32 cellular contexts compared by ENCODE assay signal in the genomic region with DNA sequence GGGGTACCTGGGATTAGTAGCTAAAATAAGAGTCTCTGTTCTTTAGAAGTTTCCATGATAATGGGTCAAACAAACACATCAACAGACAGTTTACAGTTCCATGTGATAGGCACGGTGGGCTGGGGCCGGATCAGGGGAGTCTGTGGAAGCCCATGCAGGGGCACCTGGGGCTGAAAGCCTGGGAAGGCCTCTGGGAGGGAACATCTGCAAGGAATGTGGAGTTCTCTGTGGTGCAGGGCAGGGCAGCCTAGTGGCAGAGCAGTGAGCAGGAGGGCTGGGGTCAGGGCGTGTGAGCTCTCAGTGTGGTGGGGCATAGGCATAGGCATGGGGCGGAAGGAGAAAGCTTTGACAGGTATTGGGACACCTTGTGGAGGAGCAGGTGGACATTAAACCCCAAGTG.
"Had no signal": no experiment of that assay in that cellular context is flagged by ENCODE, and none has a peak within 500 bp of the region (broad histone marks: within the 10 kb centered on the region; RNA-seq: fewer than 3 reads in every experiment).

No MANE protein-coding gene starts in this region.

- H3K27ac Mint-ChIP-seq: activated CD4-positive, alpha-beta memory T cell treated with anti-CD3 and anti-CD28 coated beads for 36 hours; activated CD4-positive, alpha-beta T cell treated with anti-CD3 and anti-CD28 coated beads for 36 hours; activated CD4-positive, alpha-beta T cell treated with anti-CD3 and anti-CD28 coated beads, Interleukin-2, amount 10 ng/mL, durations not matched to agents 7 days and 5 days; activated naive CD4-positive, alpha-beta T cell treated with anti-CD3 and anti-CD28 coated beads, Interleukin-2, amount 10 ng/mL, durations not matched to agents 7 days and 5 days; activated naive CD8-positive, alpha-beta T cell treated with anti-CD3 and anti-CD28 coated beads for 36 hours; T-helper 1 cell treated with Interleukin-12 subunit alpha and Interleukin-12 subunit beta and Interleukin-4 antibody, amounts not matched to agents 30 μg/mL and 1 μg/mL, for 36 hours; T-helper 2 cell treated with Interferon-gamma antibody and Interleukin-4, amounts not matched to agents 5 μg/mL and 100 μg/mL, for 36 hours had no signal

- FAIRE-seq: TTC549 had no signal

- H3K9ac ChIP-seq: SK-N-SH had no signal

- DNase-seq: activated CD4-positive, alpha-beta memory T cell treated with anti-CD3 and anti-CD28 coated beads for 36 hours; activated CD4-positive, alpha-beta T cell treated with anti-CD3 and anti-CD28 coated beads for 36 hours; activated CD4-positive, alpha-beta T cell treated with anti-CD3 and anti-CD28 coated beads, Interleukin-2, amount 10 ng/mL, durations not matched to agents 7 days and 5 days; activated CD8-positive, alpha-beta memory T cell treated with anti-CD3 and anti-CD28 coated beads, Interleukin-2, amount 50 U/mL, for 48 hours; activated effector memory CD4-positive, alpha-beta T cell treated with Interleukin-2 at 50 U/mL for 16 hours; activated naive CD4-positive, alpha-beta T cell treated with anti-CD3 and anti-CD28 coated beads, Interleukin-2, amount 10 ng/mL, durations not matched to agents 7 days and 5 days; activated naive CD8-positive, alpha-beta T cell treated with anti-CD3 and anti-CD28 coated beads for 36 hours; activated T-cell treated with anti-CD3 and anti-CD28 coated beads, Interleukin-2, amount 50 U/mL, for 48 hours; amniotic stem cell; body of pancreas; Kasumi-1; KG1; NCI-H1048; NCI-H1105 treated with DMSO at 0.1 percent for 48 hours; NCI-H1436; NCI-H1694; NCI-H1930; NCI-H2081 treated with DMSO at 0.1 percent for 48 hours; NCI-H524 treated with DMSO at 0.1 percent for 48 hours; Peyer's patch; RPMI8226; SHP77 treated with DMSO at 0.1 percent for 48 hours; SK-N-SH had no signal

- H3K4me1 ChIP-seq: ascending aorta, body of pancreas, breast epithelium, Peyer's patch, SJSA1 had no signal

- H3K4me1 Mint-ChIP-seq: activated CD4-positive, alpha-beta T cell treated with anti-CD3 and anti-CD28 coated beads, Interleukin-2, amount 10 ng/mL, durations not matched to agents 7 days and 5 days; activated naive CD4-positive, alpha-beta T cell treated with anti-CD3 and anti-CD28 coated beads, Interleukin-2, amount 10 ng/mL, durations not matched to agents 7 days and 5 days had no signal

- H3K4me3 ChIP-seq: ascending aorta, body of pancreas, breast epithelium, MG63, Peyer's patch, SJSA1 had no signal

- H3K36me3 Mint-ChIP-seq: activated CD4-positive, alpha-beta memory T cell treated with anti-CD3 and anti-CD28 coated beads for 36 hours; activated naive CD4-positive, alpha-beta T cell treated with anti-CD3 and anti-CD28 coated beads, Interleukin-2, amount 10 ng/mL, durations not matched to agents 7 days and 5 days had no signal

- H3K9me3 Mint-ChIP-seq: activated CD4-positive, alpha-beta memory T cell treated with anti-CD3 and anti-CD28 coated beads for 36 hours; activated CD4-positive, alpha-beta T cell treated with anti-CD3 and anti-CD28 coated beads, Interleukin-2, amount 10 ng/mL, durations not matched to agents 7 days and 5 days; activated naive CD4-positive, alpha-beta T cell treated with anti-CD3 and anti-CD28 coated beads, Interleukin-2, amount 10 ng/mL, durations not matched to agents 7 days and 5 days; activated naive CD8-positive, alpha-beta T cell treated with anti-CD3 and anti-CD28 coated beads for 36 hours; T-helper 1 cell treated with Interleukin-12 subunit alpha and Interleukin-12 subunit beta and Interleukin-4 antibody, amounts not matched to agents 30 μg/mL and 1 μg/mL, for 36 hours; T-helper 2 cell treated with Interferon-gamma antibody and Interleukin-4, amounts not matched to agents 5 μg/mL and 100 μg/mL, for 36 hours had no signal

- H3K9me3 ChIP-seq: ascending aorta, body of pancreas, breast epithelium, MG63, Peyer's patch, SJSA1, SK-N-SH had no signal

- H3K27me3 ChIP-seq: ascending aorta, body of pancreas, breast epithelium, MG63, Peyer's patch, SJSA1 had no signal

- ATAC-seq: activated CD4-positive, alpha-beta T cell treated with anti-CD3 and anti-CD28 coated beads for 36 hours; activated CD4-positive, CD25-positive, alpha-beta regulatory T cell treated with anti-CD3 and anti-CD28 coated beads, Interleukin-2, amount 50 U/mL, for 24 hours; body of pancreas; PC-3 had no signal

- H3K4me2 ChIP-seq: SK-N-SH had no signal

- H3K4me3 Mint-ChIP-seq: activated CD4-positive, alpha-beta memory T cell treated with anti-CD3 and anti-CD28 coated beads for 36 hours; activated CD4-positive, alpha-beta T cell treated with anti-CD3 and anti-CD28 coated beads for 36 hours; activated CD4-positive, alpha-beta T cell treated with anti-CD3 and anti-CD28 coated beads, Interleukin-2, amount 10 ng/mL, durations not matched to agents 7 days and 5 days; activated naive CD4-positive, alpha-beta T cell treated with anti-CD3 and anti-CD28 coated beads, Interleukin-2, amount 10 ng/mL, durations not matched to agents 7 days and 5 days; activated naive CD8-positive, alpha-beta T cell treated with anti-CD3 and anti-CD28 coated beads for 36 hours; T-helper 1 cell treated with Interleukin-12 subunit alpha and Interleukin-12 subunit beta and Interleukin-4 antibody, amounts not matched to agents 30 μg/mL and 1 μg/mL, for 36 hours; T-helper 2 cell treated with Interferon-gamma antibody and Interleukin-4, amounts not matched to agents 5 μg/mL and 100 μg/mL, for 36 hours had no signal

- H3K36me3 ChIP-seq: ascending aorta, breast epithelium, MG63, Peyer's patch, SJSA1 had no signal

- H3K27ac ChIP-seq: ascending aorta, body of pancreas, breast epithelium, Peyer's patch, SJSA1 had no signal

- H3K27me3 Mint-ChIP-seq: activated CD4-positive, alpha-beta memory T cell treated with anti-CD3 and anti-CD28 coated beads for 36 hours; activated naive CD4-positive, alpha-beta T cell treated with anti-CD3 and anti-CD28 coated beads, Interleukin-2, amount 10 ng/mL, durations not matched to agents 7 days and 5 days had no signal
